ENCODE assay signal across 8 cellular contexts in the genomic region with DNA sequence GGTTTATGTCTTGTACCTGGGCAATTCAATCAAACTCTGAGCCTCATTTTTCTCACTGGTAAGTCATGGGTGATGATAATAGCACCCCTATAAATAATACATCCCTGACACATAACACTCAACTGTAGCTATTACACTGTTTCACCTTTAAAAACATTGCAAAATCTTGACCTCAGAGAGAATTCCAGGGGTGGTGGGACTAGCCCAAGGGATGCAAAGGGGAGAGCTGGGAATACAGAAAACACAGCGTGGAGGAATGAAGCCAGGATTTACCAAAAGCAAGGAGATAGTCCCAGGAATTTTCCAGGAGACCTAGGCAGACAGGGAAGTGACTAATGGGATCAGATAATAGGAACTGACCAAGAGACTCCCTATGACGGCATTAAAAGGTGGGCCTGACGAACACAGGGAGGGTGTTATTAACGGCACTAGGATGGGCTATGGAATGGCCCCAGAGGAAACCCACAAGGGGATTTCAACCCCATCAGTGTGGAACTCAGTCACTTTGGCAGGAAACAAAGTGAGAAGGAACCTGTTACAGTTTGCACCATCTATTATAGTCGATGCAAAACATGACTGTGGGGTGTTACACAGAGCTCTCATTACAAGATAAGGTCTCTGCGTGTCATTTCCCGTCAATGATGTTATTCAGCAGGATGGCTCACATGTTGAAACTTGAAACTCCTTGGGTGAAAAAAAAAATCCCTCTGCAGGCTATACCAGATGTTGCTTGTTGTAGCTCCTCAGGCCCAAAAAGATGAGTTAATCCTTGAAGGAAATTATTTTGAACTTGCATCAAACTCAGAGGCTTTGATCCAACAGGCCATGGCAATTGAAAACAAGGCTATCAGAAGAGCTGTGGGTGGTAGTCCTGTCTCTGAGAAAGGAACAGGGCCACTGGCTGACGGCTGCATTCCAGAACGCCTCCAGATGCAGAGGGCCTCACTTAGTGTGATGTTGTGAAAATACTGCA. TPM values are rescaled to one million over a fixed set of nuclear protein-coding genes. Genes with fewer than 3 reads are reported as not detected.
A peak's percentile ranks its signal among the peaks of the same experiment; 100 is the strongest.
DNase-seq lines count a peak whose midpoint lies in the region; ATAC-seq and TF ChIP-seq lines count a peak whose summit lies in the region.

No MANE protein-coding gene starts in this region.

- H3K9me3 ChIP-seq in neural progenitor cell (ENCODE audit: low read depth): no peaks in the 10 kb centered on the region

- no peak overlapping the region for H3K4me3 ChIP-seq in KMS-11 (IDR thresholded peaks at IDR 0.05; ENCODE audit: insufficient read depth, low read depth, low read length)
- no peak overlapping the region for H3K4me3 ChIP-seq in coronary artery
- H3K4me3 ChIP-seq in neural progenitor cell: no peak overlapping the region

- peaks cover 6% of the 10 kb centered on the region for H3K4me1 Mint-ChIP-seq in neural progenitor cell
- H3K4me1 Mint-ChIP-seq in nephron progenitor cell: peaks cover 30% of the 10 kb centered on the region

- H2AFZ ChIP-seq in KMS-11 (ENCODE audit: low read depth) (peak overlapping the region; percentile 38; the same call in 1 of the 2 replicates), neural progenitor cell (replicated peaks) (no peak overlapping the region)

- H3K36me3 ChIP-seq in KMS-11 (ENCODE audit: insufficient read depth) (no peaks in the 10 kb centered on the region), neural progenitor cell (no peaks in the 10 kb centered on the region)

- H3K4me3 Mint-ChIP-seq in neural progenitor cell: no peak overlapping the region
- no peak overlapping the region for H3K4me3 Mint-ChIP-seq in nephron progenitor cell

- peaks cover 3% of the 10 kb centered on the region for H3K27me3 Mint-ChIP-seq in neural progenitor cell (ENCODE audit: insufficient read depth, low read depth)
- peaks cover 4% of the 10 kb centered on the region for H3K27me3 Mint-ChIP-seq in nephron progenitor cell (ENCODE audit: low read depth, poor library complexity)

- no peaks in the 10 kb centered on the region for H3F3A ChIP-seq in neural progenitor cell (ENCODE audit: low read depth)

- H3K27ac Mint-ChIP-seq in neural progenitor cell: peak overlapping the region; percentile 21
- H3K27ac Mint-ChIP-seq in nephron progenitor cell: no peak overlapping the region

- H3K27me3 ChIP-seq in KMS-11 (ENCODE audit: insufficient read depth, low read depth) (no peaks in the 10 kb centered on the region), neural progenitor cell (no peaks in the 10 kb centered on the region)

- H3K4me1 ChIP-seq in KMS-11 (ENCODE audit: low read depth, poor library complexity, severe bottlenecking) (peaks cover 55% of the 10 kb centered on the region), neural progenitor cell (peaks cover 8% of the 10 kb centered on the region)

- H3K9ac ChIP-seq in KMS-11: 0 out of 2 replicates have a peak overlapping the region, but pooled peaks have one; percentile 5
- no peak overlapping the region for H3K9ac ChIP-seq in neural progenitor cell

- H3K79me2 ChIP-seq in KMS-11 (ENCODE audit: insufficient read depth, low read depth): no peaks in the 10 kb centered on the region
- H3K79me2 ChIP-seq in neural progenitor cell (ENCODE audit: low read depth): no peaks in the 10 kb centered on the region

- H3K27ac ChIP-seq in KMS-11 (peak overlapping the region; percentile 35; the same call in 1 of the 2 replicates), coronary artery (peak overlapping the region; percentile 18 to 82), neural progenitor cell (no peak overlapping the region)

- TF ChIP-seq CTCF in KMS-11 (conservative IDR thresholded peaks at IDR 0.05; ENCODE audit: low read depth, low read length) (no peak), coronary artery (IDR thresholded peaks at IDR 0.05) (no peak), neural progenitor cell (IDR thresholded peaks at IDR 0.05) (no peak), nephron progenitor cell (IDR thresholded peaks at IDR 0.05) (no peak)

- DNase-seq in coronary artery (ENCODE audit: low spot score): peak; percentile 79
- DNase-seq in neural progenitor cell (ENCODE audit: low spot score): no peak
- DNase-seq in NCI-H2196 treated with DMSO at 0.1 percent for 48 hours (lab: John Stamatoyannopoulos, UW; ENCODE audit: unreplicated experiment): no peak
- DNase-seq in nephron progenitor cell: no peak
- DNase-seq in glomerular visceral epithelial cell (ENCODE audit: extremely low spot score): no peak

- H4K20me1 ChIP-seq in KMS-11 (ENCODE audit: insufficient read depth) (no peaks in the 10 kb centered on the region), neural progenitor cell (ENCODE audit: low read depth) (no peaks in the 10 kb centered on the region)

- TF ChIP-seq POLR2A in GM15510 (IDR thresholded peaks at IDR 0.05; ENCODE audit: borderline replicate concordance, extremely low read depth, insufficient read length): peak; percentile 15

- H3K36me3 Mint-ChIP-seq in neural progenitor cell: no peaks in the 10 kb centered on the region
- no peaks in the 10 kb centered on the region for H3K36me3 Mint-ChIP-seq in nephron progenitor cell (ENCODE audit: low read depth)

- peak; percentile 77 for ATAC-seq in GM21619 (IDR thresholded peaks at IDR 0.05; ENCODE audit: unreplicated experiment)

- peak overlapping the region; percentile 19 for H3K4me2 ChIP-seq in KMS-11
- H3K4me2 ChIP-seq in neural progenitor cell: no peak overlapping the region

- H3K9me3 Mint-ChIP-seq in neural progenitor cell: no peaks in the 10 kb centered on the region
- no peaks in the 10 kb centered on the region for H3K9me3 Mint-ChIP-seq in nephron progenitor cell

RNA-seq across cellular contexts. Expression of gene DRAM1, which starts 58.7 kb away (rescaled TPM):
- total RNA-seq in neural progenitor cell (ENCODE audit: low replicate concordance): 1.2 and 1.3 TPM in 2 replicates
